ENCODE assay signal across 25 cellular contexts in the genomic region with DNA sequence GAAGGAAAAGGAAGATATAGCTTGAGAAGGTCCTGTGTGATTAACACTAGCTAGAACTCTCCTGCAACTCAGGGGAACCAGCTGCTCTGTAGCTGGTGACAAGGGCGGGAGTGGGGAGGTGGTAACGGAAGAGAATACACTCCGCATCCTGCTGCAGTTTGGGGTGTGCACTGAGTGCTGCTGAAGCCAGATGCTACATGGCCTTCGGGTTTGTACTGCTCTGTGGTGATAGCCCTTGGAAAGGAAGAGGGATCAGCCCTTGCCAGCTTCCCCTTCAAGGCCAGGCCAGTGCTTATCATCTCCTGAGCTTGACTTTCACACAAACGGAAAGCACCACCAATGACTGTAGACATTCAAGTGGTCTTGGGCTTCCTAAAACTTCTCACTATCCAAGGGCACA.
"Had no signal": no experiment of that assay in that cellular context is flagged by ENCODE, and none has a peak within 500 bp of the region (broad histone marks: within the 10 kb centered on the region; RNA-seq: fewer than 3 reads in every experiment).

No MANE protein-coding gene starts in this region.

- H3K27ac ChIP-seq: body of pancreas, cardiac muscle cell, gastroesophageal sphincter, sigmoid colon, thyroid gland, upper lobe of right lung, VCaP had no signal

- H3K4me1 Mint-ChIP-seq: memory B cell had no signal

- H3K4me3 ChIP-seq: body of pancreas, cardiac muscle cell, gastroesophageal sphincter, sigmoid colon, smooth muscle cell, thyroid gland, upper lobe of right lung had no signal

- H3K36me3 ChIP-seq: cardiac muscle cell, gastroesophageal sphincter, sigmoid colon, thyroid gland, upper lobe of right lung had no signal

- H3K9me3 ChIP-seq: body of pancreas, gastroesophageal sphincter, sigmoid colon, thyroid gland, upper lobe of right lung had no signal

- DNase-seq: activated CD4-positive, alpha-beta memory T cell treated with anti-CD3 and anti-CD28 coated beads, Interleukin-2, amount 10 ng/mL, durations not matched to agents 7 days and 5 days; activated CD4-positive, alpha-beta T cell treated with anti-CD3 and anti-CD28 coated beads, Interleukin-2, amount 10 ng/mL, durations not matched to agents 24 days and 14 days; activated effector memory CD4-positive, alpha-beta T cell treated with anti-CD3 and anti-CD28 coated beads, Interleukin-2, amount 50 U/mL, for 16 hours; activated naive CD4-positive, alpha-beta T cell treated with anti-CD3 and anti-CD28 coated beads, Interleukin-2, amount 10 ng/mL, durations not matched to agents 7 days and 5 days; anterior cingulate cortex; body of pancreas; cortex of kidney; endodermal cell; head of caudate nucleus; hypothalamus; occipital lobe; sigmoid colon; stimulated activated CD4-positive, alpha-beta T cell treated with anti-CD3 and anti-CD28 coated beads, Interleukin-2, amount 100 ng/mL, for 48 hours; stimulated activated CD8-positive, alpha-beta memory T cell treated with anti-CD3 and anti-CD28 coated beads, Interleukin-4, amount 100 ng/mL, for 48 hours; stimulated activated naive CD4-positive, alpha-beta T cell; T-helper 9 cell; thyroid gland; upper lobe of right lung had no signal

- H3K27ac Mint-ChIP-seq: activated CD4-positive, alpha-beta memory T cell treated with anti-CD3 and anti-CD28 coated beads, Interleukin-2, amount 10 ng/mL, durations not matched to agents 7 days and 5 days; activated CD4-positive, alpha-beta T cell treated with anti-CD3 and anti-CD28 coated beads, Interleukin-2, amount 10 ng/mL, durations not matched to agents 24 days and 14 days; activated naive CD4-positive, alpha-beta T cell treated with anti-CD3 and anti-CD28 coated beads, Interleukin-2, amount 10 ng/mL, durations not matched to agents 7 days and 5 days; endodermal cell; memory B cell had no signal

- H3K27me3 Mint-ChIP-seq: activated CD4-positive, alpha-beta memory T cell treated with anti-CD3 and anti-CD28 coated beads, Interleukin-2, amount 10 ng/mL, durations not matched to agents 7 days and 5 days; activated naive CD4-positive, alpha-beta T cell treated with anti-CD3 and anti-CD28 coated beads, Interleukin-2, amount 10 ng/mL, durations not matched to agents 7 days and 5 days; memory B cell had no signal

- ATAC-seq: activated CD4-positive, CD25-positive, alpha-beta regulatory T cell treated with anti-CD3 and anti-CD28 coated beads, Interleukin-2, amount 50 U/mL, for 24 hours; body of pancreas; gastroesophageal sphincter; upper lobe of right lung had no signal

- H3K27me3 ChIP-seq: body of pancreas, cardiac muscle cell, gastroesophageal sphincter, sigmoid colon, thyroid gland, upper lobe of right lung had no signal

- H3K4me3 Mint-ChIP-seq: activated CD4-positive, alpha-beta memory T cell treated with anti-CD3 and anti-CD28 coated beads, Interleukin-2, amount 10 ng/mL, durations not matched to agents 7 days and 5 days; activated CD4-positive, alpha-beta T cell treated with anti-CD3 and anti-CD28 coated beads, Interleukin-2, amount 10 ng/mL, durations not matched to agents 24 days and 14 days; activated naive CD4-positive, alpha-beta T cell treated with anti-CD3 and anti-CD28 coated beads, Interleukin-2, amount 10 ng/mL, durations not matched to agents 7 days and 5 days; endodermal cell; memory B cell; neural crest cell had no signal

- H3K36me3 Mint-ChIP-seq: activated naive CD4-positive, alpha-beta T cell treated with anti-CD3 and anti-CD28 coated beads, Interleukin-2, amount 10 ng/mL, durations not matched to agents 7 days and 5 days; memory B cell had no signal

- H3K9me3 Mint-ChIP-seq: activated CD4-positive, alpha-beta memory T cell treated with anti-CD3 and anti-CD28 coated beads, Interleukin-2, amount 10 ng/mL, durations not matched to agents 7 days and 5 days; activated CD4-positive, alpha-beta T cell treated with anti-CD3 and anti-CD28 coated beads, Interleukin-2, amount 10 ng/mL, durations not matched to agents 24 days and 14 days; activated naive CD4-positive, alpha-beta T cell treated with anti-CD3 and anti-CD28 coated beads, Interleukin-2, amount 10 ng/mL, durations not matched to agents 7 days and 5 days; endodermal cell; memory B cell; neural crest cell had no signal

- H3K4me1 ChIP-seq: body of pancreas, gastroesophageal sphincter had no signal
